34 cellular contexts compared by ENCODE assay signal in genomic region chr10:20658158-20658557, GRCh38.
"Had no signal": no experiment of that assay in that cellular context is flagged by ENCODE, and none has a peak within 500 bp of the region (broad histone marks: within the 10 kb centered on the region; RNA-seq: fewer than 3 reads in every experiment).

No MANE protein-coding gene starts in this region.

- H3K27ac ChIP-seq: adrenal gland, body of pancreas, brain microvascular endothelial cell, breast epithelium, VCaP had no signal

- H3K36me3 ChIP-seq: adrenal gland, brain microvascular endothelial cell, breast epithelium had no signal

- H3K9me3 ChIP-seq: adrenal gland, body of pancreas, breast epithelium had no signal

- FAIRE-seq: astrocyte, TTC549 had no signal

- DNase-seq: activated B cell treated with CpG ODN at 0.5 μM for 24 hours; activated CD4-positive, alpha-beta memory T cell treated with anti-CD3 and anti-CD28 coated beads for 36 hours; activated CD4-positive, alpha-beta T cell treated with anti-CD3 and anti-CD28 coated beads for 4 hours; activated CD4-positive, alpha-beta T cell treated with anti-CD3 and anti-CD28 coated beads, Interleukin-2, amount 10 ng/mL, durations not matched to agents 24 days and 14 days; activated CD4-positive, alpha-beta T cell treated with anti-CD3 and anti-CD28 coated beads, Interleukin-2, amount 50 U/mL, for 1 hour; activated CD4-positive, alpha-beta T cell treated with anti-CD3 and anti-CD28 coated beads, Interleukin-2, amount 50 U/mL, for 4 hours; activated CD4-positive, CD25-positive, alpha-beta regulatory T cell treated with anti-CD3 and anti-CD28 coated beads, Interleukin-2, amount 50 U/mL, for 72 hours; activated CD8-positive, alpha-beta memory T cell treated with anti-CD3 and anti-CD28 coated beads, Interleukin-2, amount 50 U/mL, for 4 hours; activated CD8-positive, alpha-beta T cell treated with anti-CD3 and anti-CD28 coated beads for 36 hours; activated effector memory CD4-positive, alpha-beta T cell treated with anti-CD3 and anti-CD28 coated beads, Interleukin-2, amount 50 U/mL, for 16 hours; activated gamma-delta T cell treated with Interleukin-2 at 50 U/mL for 16 hours; activated naive CD4-positive, alpha-beta T cell; activated naive CD4-positive, alpha-beta T cell treated with anti-CD3 and anti-CD28 coated beads for 36 hours; activated naive CD4-positive, alpha-beta T cell treated with anti-CD3 and anti-CD28 coated beads, Interleukin-2, amount 50 U/mL, for 16 hours; activated naive CD8-positive, alpha-beta T cell treated with anti-CD3 and anti-CD28 coated beads for 36 hours; activated T-cell treated with anti-CD3 and anti-CD28 coated beads for 4 hours; activated T-cell treated with anti-CD3 and anti-CD28 coated beads, Interleukin-2, amount 50 U/mL, for 1 hour; activated T-cell treated with anti-CD3 and anti-CD28 coated beads, Interleukin-2, amount 50 U/mL, for 4 hours; activated T-cell treated with anti-CD3 and anti-CD28 coated beads, Interleukin-2, amount 50 U/mL, for 72 hours; adrenal gland; amniotic stem cell; aorta; body of pancreas; brain microvascular endothelial cell; central memory CD4-positive, alpha-beta T cell; T-helper 1 cell; T-helper 2 cell; T-helper 9 cell had no signal

- ATAC-seq: activated CD8-positive, alpha-beta T cell treated with anti-CD3 and anti-CD28 coated beads for 36 hours; activated naive CD4-positive, alpha-beta T cell treated with anti-CD3 and anti-CD28 coated beads, Interleukin-2, amount 50 U/mL, for 72 hours; activated T-cell treated with anti-CD3 and anti-CD28 coated beads, Interleukin-2, amount 50 U/mL, for 4 hours; activated T-cell treated with anti-CD3 and anti-CD28 coated beads, Interleukin-2, amount 50 U/mL, for 72 hours; activated T-helper 17 cell treated with anti-CD3 and anti-CD28 coated beads, Interleukin-2, amount 50 U/mL, for 72 hours; body of pancreas had no signal

- H3K27me3 ChIP-seq: adrenal gland, body of pancreas, brain microvascular endothelial cell, breast epithelium had no signal

- H3K4me1 ChIP-seq: adrenal gland, body of pancreas, breast epithelium had no signal

- H3K4me3 ChIP-seq: adrenal gland, body of pancreas, breast epithelium had no signal
